Comparison of ENCODE assay signal across 8 cellular contexts in genomic region chr4:74632634-74633033, GRCh38.
DNase-seq lines count a peak whose midpoint lies in the region; ATAC-seq and TF ChIP-seq lines count a peak whose summit lies in the region.

No MANE protein-coding gene starts in this region.

- no peak overlapping the region for H3K9ac ChIP-seq in neuronal stem cell (ENCODE audit: low read depth, low read length, poor library complexity)

- no peak overlapping the region for H4K8ac ChIP-seq in neuronal stem cell (ENCODE audit: low read depth, low read length)

- no peak overlapping the region for H3K18ac ChIP-seq in neuronal stem cell (ENCODE audit: low read length)

- H2AK5ac ChIP-seq in neuronal stem cell (ENCODE audit: low read depth, low read length) = no peak overlapping the region

- no peaks in the 10 kb centered on the region for H3K27me3 ChIP-seq in neuronal stem cell (ENCODE audit: control insufficient read depth in 3 of 3, insufficient read depth in 3 of 3, low read depth in 1 of 3, low read length in 3 of 3)

- H3K4ac ChIP-seq in neuronal stem cell (ENCODE audit: low read length) = no peak overlapping the region

- H2BK15ac ChIP-seq in neuronal stem cell (ENCODE audit: low read length) = no peak overlapping the region

- H3K23ac ChIP-seq in neuronal stem cell (ENCODE audit: low read depth, low read length, poor library complexity) = no peak overlapping the region

- DNase-seq in HK-2 (ENCODE audit: unreplicated experiment) = peak; percentile 68
- DNase-seq in T follicular helper cell (ENCODE audit: low read depth) = peak; percentile 1
- peak; percentile 63 to 69 for DNase-seq in erythroblast (lab: John Stamatoyannopoulos, UW)
- DNase-seq in stimulated activated CD8-positive, alpha-beta memory T cell treated with anti-CD3 and anti-CD28 coated beads, Interleukin-12 subunit alpha, Interleukin-12 subunit beta, amount 100 ng/mL, for 1 hour (ENCODE audit: low read depth) = peak; percentile 6
- no peak for DNase-seq in AG20443 (ENCODE audit: low spot score)
- no peak for DNase-seq in G401 (ENCODE audit: low spot score)
- no peak for DNase-seq in neuronal stem cell (ENCODE audit: low spot score)

- H3K4me2 ChIP-seq in neuronal stem cell (ENCODE audit: insufficient read depth, low read length, poor library complexity, severe bottlenecking) = no peak overlapping the region

- no peak overlapping the region for H3K4me3 ChIP-seq in neuronal stem cell (ENCODE audit: low read length in 2 of 2)

- peak; percentile 16 for TF ChIP-seq POLR2A in erythroblast (IDR thresholded peaks at IDR 0.05; ENCODE audit: low read length)

- H2BK5ac ChIP-seq in neuronal stem cell (ENCODE audit: low read length) = no peak overlapping the region

- H4K91ac ChIP-seq in neuronal stem cell (ENCODE audit: low read depth, low read length, poor library complexity) = no peak overlapping the region

- no peak overlapping the region for H3K14ac ChIP-seq in neuronal stem cell (ENCODE audit: low read length)

- H2AFZ ChIP-seq in neuronal stem cell (ENCODE audit: low read length) = no peak overlapping the region

- ATAC-seq in GM19023 (IDR thresholded peaks at IDR 0.05; ENCODE audit: unreplicated experiment) = no peak

- WGBS in neuronal stem cell (ENCODE audit: extremely low coverage in 2 of 2, insufficient read length in 2 of 2, insufficient replicate concordance in 1 of 2), 2 donors = no CpG with 5 or more reads among the region's 3 CpGs

- H3K9me3 ChIP-seq in neuronal stem cell (replicated peaks in 1 of 2; ENCODE audit: control insufficient read depth in 2 of 2, insufficient read depth in 1 of 2, low read depth in 1 of 2, low read length in 2 of 2) = no peaks in the 10 kb centered on the region

- H3K4me1 ChIP-seq in neuronal stem cell (ENCODE audit: control insufficient read depth in 2 of 2, insufficient read depth in 1 of 2, low read depth in 1 of 2, low read length in 2 of 2) = peaks cover 0 to 1% of the 10 kb centered on the region in 2 donors

- no peak overlapping the region for H2BK12ac ChIP-seq in neuronal stem cell (ENCODE audit: low read length)

- no peak overlapping the region for H2BK120ac ChIP-seq in neuronal stem cell (ENCODE audit: low read depth, low read length)

- no peaks in the 10 kb centered on the region for H3K79me1 ChIP-seq in neuronal stem cell (ENCODE audit: low read depth, low read length)

- in situ Hi-C loops in G401 (cut with HindIII; ENCODE audit: low sequenced_read_pairs) = no loop called here

- H3K27ac ChIP-seq in neuronal stem cell (replicated peaks; ENCODE audit: low read length) = no peak overlapping the region

- H3K36me3 ChIP-seq in neuronal stem cell (replicated peaks in 1 of 2; ENCODE audit: control insufficient read depth in 2 of 2, insufficient read depth in 2 of 2, low read length in 2 of 2) = no peaks in the 10 kb centered on the region

Comparison
In these comparisons a context has a peak if more than half of its experiments do, and no peak if none do; other contexts are left out.
1. DNase-seq: peak in HK-2 (single experiment), T follicular helper cell (single experiment), erythroblast (2 of 2) and stimulated activated CD8-positive, alpha-beta memory T cell treated with anti-CD3 and anti-CD28 coated beads, Interleukin-12 subunit alpha, Interleukin-12 subunit beta, amount 100 ng/mL, for 1 hour (single experiment); none in AG20443 (single experiment), G401 (single experiment) and neuronal stem cell (single experiment).